In genomic region chr5:124948062-124948753, GRCh38 we compare ENCODE assay signal across 11 cellular contexts.
A peak's percentile ranks its signal among the peaks of the same experiment; 100 is the strongest.
DNase-seq lines count a peak whose midpoint lies in the region; ATAC-seq, FAIRE-seq and TF ChIP-seq lines count a peak whose summit lies in the region.
"Had no signal": no experiment of that assay in that cellular context is flagged by ENCODE, and none has a peak within 500 bp of the region (broad histone marks: within the 10 kb centered on the region; RNA-seq: fewer than 3 reads in every experiment).

No MANE protein-coding gene starts in this region.

- H3K4me1 ChIP-seq in astrocyte (ENCODE audit: insufficient read depth, low read length): no peaks in the 10 kb centered on the region

- H2AFZ ChIP-seq in astrocyte (ENCODE audit: low read depth, low read length): no peak overlapping the region
- H2AFZ ChIP-seq: PC-9 had no signal

- FAIRE-seq in astrocyte (lab: Jason Lieb, UNC): no peak
- FAIRE-seq: GM12878 had no signal

- H3K27ac Mint-ChIP-seq in astrocyte (ENCODE audit: unreplicated experiment) (peak overlapping the region; percentile 36), progenitor cell of endocrine pancreas (no peak overlapping the region)
- H3K27ac Mint-ChIP-seq: naive thymus-derived CD4-positive, alpha-beta T cell had no signal

- H4K20me1 ChIP-seq in astrocyte (ENCODE audit: insufficient read depth, low read length): no peaks in the 10 kb centered on the region

- H3K9me3 Mint-ChIP-seq in astrocyte (ENCODE audit: unreplicated experiment) (no peaks in the 10 kb centered on the region), progenitor cell of endocrine pancreas (ENCODE audit: low read depth) (peaks cover 3% of the 10 kb centered on the region)

- no peak for ATAC-seq in GM21529 (IDR thresholded peaks at IDR 0.05; ENCODE audit: unreplicated experiment)
- ATAC-seq: GM12878; naive thymus-derived CD4-positive, alpha-beta T cell had no signal

- no peak overlapping the region for H3K9ac ChIP-seq in astrocyte (ENCODE audit: low read length)

- H3K4me3 ChIP-seq in astrocyte (ENCODE audit: insufficient read depth, low read depth, low read length): no peak overlapping the region
- H3K4me3 ChIP-seq: GM12878, PC-9 had no signal

- no peaks in the 10 kb centered on the region for H3K79me2 ChIP-seq in astrocyte (ENCODE audit: insufficient read depth, low read length)

- no peak for TF ChIP-seq CTCF in astrocyte (IDR thresholded peaks at IDR 0.05; ENCODE audit: insufficient read depth, low read depth, low read length)
- TF ChIP-seq CTCF in progenitor cell of endocrine pancreas (IDR thresholded peaks at IDR 0.05; ENCODE audit: unreplicated experiment): no peak

- H3K4me2 ChIP-seq in astrocyte (ENCODE audit: low read length): no peak overlapping the region
- H3K4me2 ChIP-seq: PC-9 had no signal

- no peaks in the 10 kb centered on the region for H3K36me3 ChIP-seq in astrocyte (ENCODE audit: insufficient read depth, low read length)

- in situ Hi-C loops in KBM-7 (cut with MboI; ENCODE audit: low pct_unique_long_range_greater_than_20kb, low sequenced_read_pairs): no loop called here

- H3K4me1 Mint-ChIP-seq in astrocyte (ENCODE audit: low read depth, unreplicated experiment) (peaks cover 15% of the 10 kb centered on the region), progenitor cell of endocrine pancreas (ENCODE audit: low read depth) (peaks cover 3% of the 10 kb centered on the region)

- H3K36me3 Mint-ChIP-seq in astrocyte (ENCODE audit: low read depth, unreplicated experiment) (peaks cover 2% of the 10 kb centered on the region), progenitor cell of endocrine pancreas (ENCODE audit: insufficient read depth) (no peaks in the 10 kb centered on the region)

- no peak overlapping the region for H3K27ac ChIP-seq in astrocyte (ENCODE audit: low read depth, low read length)
- H3K27ac ChIP-seq: PC-9 had no signal

- DNase-seq in Daoy (ENCODE audit: low read depth) (peak; percentile 37), KBM-7 (peak; percentile 76), astrocyte (ENCODE audit: low read depth) (peak; percentile 6), lung microvascular endothelial cell (ENCODE audit: low read depth in 2 of 2) (peak; percentile 47 to 56), NCI-H1092 treated with DMSO at 0.1 percent for 48 hours (lab: John Stamatoyannopoulos, UW) (no peak), progenitor cell of endocrine pancreas (ENCODE audit: low spot score, unreplicated experiment) (no peak), hippocampal formation (lab: John Stamatoyannopoulos, UW) (no peak)
- DNase-seq: naive thymus-derived CD4-positive, alpha-beta T cell; PC-9 had no signal

- H3K27me3 ChIP-seq in astrocyte (ENCODE audit: insufficient read depth, low read length): no peaks in the 10 kb centered on the region

- H3K4me3 Mint-ChIP-seq in astrocyte (ENCODE audit: unreplicated experiment): no peak overlapping the region
- H3K4me3 Mint-ChIP-seq in progenitor cell of endocrine pancreas (ENCODE audit: low read depth): no peak overlapping the region
- H3K4me3 Mint-ChIP-seq: naive thymus-derived CD4-positive, alpha-beta T cell had no signal

- no peaks in the 10 kb centered on the region for H3K9me3 ChIP-seq in astrocyte (ENCODE audit: insufficient read depth, low read depth, low read length)

- no peaks in the 10 kb centered on the region for H3K27me3 Mint-ChIP-seq in astrocyte (ENCODE audit: low read depth, unreplicated experiment)
- H3K27me3 Mint-ChIP-seq in progenitor cell of endocrine pancreas: no peaks in the 10 kb centered on the region
- H3K27me3 Mint-ChIP-seq: naive thymus-derived CD4-positive, alpha-beta T cell had no signal

Comparison
In these comparisons a context has a peak if more than half of its experiments do, and no peak if none do; other contexts are left out.
1. DNase-seq: peak in Daoy (single experiment), KBM-7 (single experiment), astrocyte (single experiment) and lung microvascular endothelial cell (2 of 2); none in NCI-H1092 treated with DMSO at 0.1 percent for 48 hours (single experiment), progenitor cell of endocrine pancreas (single experiment) and hippocampal formation (0 of 2).